Comparison of ENCODE assay signal across 1 cellular context in genomic region chr4:77927991-77928925, GRCh38.
TF ChIP-seq lines count a peak whose summit lies in the region.

No MANE protein-coding gene starts in this region.

TF ChIP-seq in HEK293, 187 proteins besides CTCF, POLR2A, EP300 and RAD21 (continued from another document and continues in another):
- TF ChIP-seq ELK4 (IDR thresholded peaks at IDR 0.05; ENCODE audit: borderline replicate concordance, low read depth, low read length): no peak
- TF ChIP-seq ZFP69B (tag by site-specific recombination; IDR thresholded peaks at IDR 0.05): no peak
- no peak for TF ChIP-seq ZNF2 (tag by site-specific recombination; IDR thresholded peaks at IDR 0.05)
- TF ChIP-seq ZNF677 (tag by site-specific recombination; IDR thresholded peaks at IDR 0.05): no peak
- TF ChIP-seq ZNF776 (tag by site-specific recombination; IDR thresholded peaks at IDR 0.05; ENCODE audit: borderline replicate concordance): no peak
- no peak for TF ChIP-seq ZNF521 (tag by site-specific recombination; IDR thresholded peaks at IDR 0.05)
- no peak for TF ChIP-seq ZNF10 (tag by site-specific recombination; IDR thresholded peaks at IDR 0.05)
- TF ChIP-seq ZNF596 (tag by site-specific recombination; IDR thresholded peaks at IDR 0.05): no peak
- no peak for TF ChIP-seq ZNF660 (tag by site-specific recombination; IDR thresholded peaks at IDR 0.05)
- TF ChIP-seq ZNF529 (tag by site-specific recombination; IDR thresholded peaks at IDR 0.05; ENCODE audit: insufficient replicate concordance): no peak
- TF ChIP-seq ZNF341 (tag by site-specific recombination; IDR thresholded peaks at IDR 0.05; ENCODE audit: low read depth): no peak
- no peak for TF ChIP-seq ZNF701 (tag by site-specific recombination; IDR thresholded peaks at IDR 0.05)
- no peak for TF ChIP-seq ZBTB7A (tag by site-specific recombination; IDR thresholded peaks at IDR 0.05; ENCODE audit: low read depth)
- TF ChIP-seq ZNF692 (tag by site-specific recombination; IDR thresholded peaks at IDR 0.05): no peak
- TF ChIP-seq ZNF416 (tag by site-specific recombination; IDR thresholded peaks at IDR 0.05): no peak
- no peak for TF ChIP-seq KLF10 (tag by site-specific recombination; IDR thresholded peaks at IDR 0.05)
- TF ChIP-seq ATF2 (tag by site-specific recombination; IDR thresholded peaks at IDR 0.05; ENCODE audit: low read depth): no peak
- TF ChIP-seq ZNF76 (tag by site-specific recombination; IDR thresholded peaks at IDR 0.05; ENCODE audit: borderline replicate concordance, low read depth): no peak
- TF ChIP-seq ZNF518A (tag by site-specific recombination; conservative IDR thresholded peaks at IDR 0.05; ENCODE audit: low read depth): no peak
- TF ChIP-seq ZNF311 (tag by site-specific recombination; IDR thresholded peaks at IDR 0.05; ENCODE audit: borderline replicate concordance): no peak
- TF ChIP-seq ZBTB10 (tag by site-specific recombination; IDR thresholded peaks at IDR 0.05): no peak
- TF ChIP-seq ZNF585B (tag by site-specific recombination; IDR thresholded peaks at IDR 0.05): no peak
- TF ChIP-seq ZNF280C (tag by site-specific recombination; IDR thresholded peaks at IDR 0.05): no peak
- peak; percentile 31; the same call in 1 of the 2 replicates for TF ChIP-seq ZNF18 (tag by site-specific recombination; IDR thresholded peaks at IDR 0.05)
- TF ChIP-seq ZNF561 (tag by site-specific recombination; IDR thresholded peaks at IDR 0.05; ENCODE audit: borderline replicate concordance): 0 out of 2 replicates have a peak, but pooled peaks have one; percentile 27
- TF ChIP-seq ZNF202 (tag by site-specific recombination; IDR thresholded peaks at IDR 0.05; ENCODE audit: borderline replicate concordance): no peak
- no peak for TF ChIP-seq ZNF335 (tag by site-specific recombination; conservative IDR thresholded peaks at IDR 0.05)
- TF ChIP-seq ZBTB11 (tag by site-specific recombination; conservative IDR thresholded peaks at IDR 0.05; ENCODE audit: low read depth): no peak
- no peak for TF ChIP-seq ZNF580 (tag by site-specific recombination; IDR thresholded peaks at IDR 0.05)
- TF ChIP-seq ZFHX2 (tag by site-specific recombination; conservative IDR thresholded peaks at IDR 0.05): no peak
- TF ChIP-seq ZNF146 (tag by site-specific recombination; IDR thresholded peaks at IDR 0.05): no peak
- no peak for TF ChIP-seq ZNF704 (tag by site-specific recombination; IDR thresholded peaks at IDR 0.05)
- no peak for TF ChIP-seq ZNF426 (tag by site-specific recombination; IDR thresholded peaks at IDR 0.05)
- TF ChIP-seq GFI1B (tag by site-specific recombination; IDR thresholded peaks at IDR 0.05): 0 out of 2 replicates have a peak, but pooled peaks have one; percentile 16
- TF ChIP-seq TRIM28 (IDR thresholded peaks at IDR 0.05; ENCODE audit: borderline replicate concordance, low read length): 0 out of 2 replicates have a peak, but pooled peaks have one; percentile 15
